In the genomic region with DNA sequence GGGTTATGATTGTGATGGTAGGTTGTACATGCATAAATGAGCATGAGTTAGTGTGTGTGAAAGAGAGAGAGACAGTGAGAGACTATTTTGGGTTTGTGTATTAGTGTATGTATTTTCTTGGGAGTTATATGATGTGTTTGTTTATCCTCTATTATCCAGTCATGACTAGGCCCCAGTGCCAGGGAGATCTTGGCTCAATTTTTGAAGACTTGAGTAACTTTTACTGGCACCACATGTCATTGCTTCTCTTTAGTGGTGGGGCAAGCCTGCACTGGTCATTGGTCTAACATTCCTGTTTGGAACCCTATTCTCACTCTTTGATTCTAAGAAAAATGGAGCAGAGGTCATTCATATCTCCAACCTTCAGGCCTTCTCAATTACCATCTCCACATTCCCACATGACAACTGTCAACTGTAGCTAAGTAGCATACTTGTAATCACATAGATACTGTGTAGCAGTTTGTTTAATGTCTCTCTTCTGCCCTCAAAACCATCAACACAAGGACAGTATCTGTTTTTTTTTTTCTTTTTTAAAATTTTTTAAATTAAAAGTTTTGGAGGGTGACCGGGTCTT, we compare ENCODE assay signal across 28 cellular contexts. TPM values are rescaled to one million over a fixed set of nuclear protein-coding genes. Genes with fewer than 3 reads are reported as not detected.
DNase-seq lines count a peak whose midpoint lies in the region; ATAC-seq and TF ChIP-seq lines count a peak whose summit lies in the region.
"Had no signal": no experiment of that assay in that cellular context is flagged by ENCODE, and none has a peak within 500 bp of the region (broad histone marks: within the 10 kb centered on the region; RNA-seq: fewer than 3 reads in every experiment).

No MANE protein-coding gene starts in this region.

- H3K36me3 ChIP-seq in OCI-LY7 (ENCODE audit: insufficient read depth, low read length), result peaks cover 25% of the 10 kb centered on the region
- no peaks in the 10 kb centered on the region for H3K36me3 ChIP-seq in gastrocnemius medialis
- H3K36me3 ChIP-seq: adrenal gland, HAP-1, Peyer's patch had no signal

- H3K27ac ChIP-seq in OCI-LY7 (ENCODE audit: low read depth, low read length, poor library complexity, severe bottlenecking), result no peak overlapping the region
- H3K27ac ChIP-seq in gastrocnemius medialis, result no peak overlapping the region
- H3K27ac ChIP-seq: adrenal gland, Peyer's patch, sigmoid colon, tibial nerve had no signal

- intact Hi-C loops in OCI-LY7 (cut with micrococcal nuclease; ENCODE audit: unreplicated experiment) (no loop called here), gastrocnemius medialis (cut with DNase I; ENCODE audit: low total_unique reads) (no loop called here)
- intact Hi-C loops in activated T-helper 2 cell treated with anti-CD3 and anti-CD28 coated beads, Interferon-gamma antibody, Interleukin-2, Interleukin-4, amounts not matched to agents 10 μg/mL and 5 μg/mL and 100 μg/mL, durations not matched to agents 14 hours and 24 hours and 36 hours (cut with micrococcal nuclease), result no loop called here

- no peaks in the 10 kb centered on the region for H3K9me3 Mint-ChIP-seq in activated naive CD8-positive, alpha-beta T cell (ENCODE audit: low read depth)
- no peaks in the 10 kb centered on the region for H3K9me3 Mint-ChIP-seq in activated naive CD8-positive, alpha-beta T cell treated with anti-CD3 and anti-CD28 coated beads for 36 hours
- no peaks in the 10 kb centered on the region for H3K9me3 Mint-ChIP-seq in type B pancreatic cell
- H3K9me3 Mint-ChIP-seq in activated T-helper 2 cell treated with anti-CD3 and anti-CD28 coated beads, Interferon-gamma antibody, Interleukin-2, Interleukin-4, amounts not matched to agents 10 μg/mL and 5 μg/mL and 100 μg/mL, durations not matched to agents 14 hours and 24 hours and 36 hours, result no peaks in the 10 kb centered on the region
- H3K9me3 Mint-ChIP-seq: stimulated activated naive CD8-positive, alpha-beta T cell treated with anti-CD3 and anti-CD28 coated beads, Interleukin-15, amount 100 ng/mL, for 72 hours had no signal

- peak overlapping the region; percentile 0 for H3K4me3 Mint-ChIP-seq in activated naive CD8-positive, alpha-beta T cell
- no peak overlapping the region for H3K4me3 Mint-ChIP-seq in activated naive CD8-positive, alpha-beta T cell treated with anti-CD3 and anti-CD28 coated beads for 36 hours
- H3K4me3 Mint-ChIP-seq in type B pancreatic cell, result peak overlapping the region; percentile 0
- no peak overlapping the region for H3K4me3 Mint-ChIP-seq in activated T-helper 2 cell treated with anti-CD3 and anti-CD28 coated beads, Interferon-gamma antibody, Interleukin-2, Interleukin-4, amounts not matched to agents 10 μg/mL and 5 μg/mL and 100 μg/mL, durations not matched to agents 14 hours and 24 hours and 36 hours (ENCODE audit: low read depth)

- no peak for TF ChIP-seq POLR2A in gastrocnemius medialis (IDR thresholded peaks at IDR 0.05)

- POLR2A ChIA-PET in OCI-LY7 (lab: Charles Lee), result no interaction called here

- H3K36me3 Mint-ChIP-seq in activated naive CD8-positive, alpha-beta T cell, result peaks cover 3% of the 10 kb centered on the region
- H3K36me3 Mint-ChIP-seq in activated naive CD8-positive, alpha-beta T cell treated with anti-CD3 and anti-CD28 coated beads for 36 hours, result peaks cover 7% of the 10 kb centered on the region
- H3K36me3 Mint-ChIP-seq in type B pancreatic cell, result peaks cover 4% of the 10 kb centered on the region
- peaks cover 8% of the 10 kb centered on the region for H3K36me3 Mint-ChIP-seq in activated T-helper 2 cell treated with anti-CD3 and anti-CD28 coated beads, Interferon-gamma antibody, Interleukin-2, Interleukin-4, amounts not matched to agents 10 μg/mL and 5 μg/mL and 100 μg/mL, durations not matched to agents 14 hours and 24 hours and 36 hours (ENCODE audit: low read depth)

- no peaks in the 10 kb centered on the region for H3K9me3 ChIP-seq in OCI-LY7 (ENCODE audit: low read length)
- H3K9me3 ChIP-seq in gastrocnemius medialis, result no peaks in the 10 kb centered on the region
- H3K9me3 ChIP-seq: adrenal gland, HAP-1, Peyer's patch, sigmoid colon had no signal

- no peaks in the 10 kb centered on the region for H3K9me2 ChIP-seq in OCI-LY7 (ENCODE audit: insufficient read depth, low read length)

- H3K4me3 ChIP-seq in OCI-LY7 (ENCODE audit: low read depth, low read length, poor library complexity, severe bottlenecking) (peak overlapping the region; percentile 79), epithelial cell of esophagus (ENCODE audit: low read length) (no peak overlapping the region), gastrocnemius medialis (no peak overlapping the region)
- H3K4me3 ChIP-seq: adrenal gland, HAP-1, Peyer's patch, sigmoid colon, tibial nerve had no signal

- in situ Hi-C loops in gastrocnemius medialis (cut with MboI; ENCODE audit: low sequenced_read_pairs in 4 of 4), result no loop called here

- H3K79me2 ChIP-seq in OCI-LY7 (ENCODE audit: insufficient read depth, low read depth, low read length), result peaks cover 6% of the 10 kb centered on the region; the same call in 1 of the 2 replicates

- no peak overlapping the region for H3K27ac Mint-ChIP-seq in activated naive CD8-positive, alpha-beta T cell
- H3K27ac Mint-ChIP-seq in activated naive CD8-positive, alpha-beta T cell treated with anti-CD3 and anti-CD28 coated beads for 36 hours, result no peak overlapping the region
- no peak overlapping the region for H3K27ac Mint-ChIP-seq in type B pancreatic cell
- no peak overlapping the region for H3K27ac Mint-ChIP-seq in activated T-helper 2 cell treated with anti-CD3 and anti-CD28 coated beads, Interferon-gamma antibody, Interleukin-2, Interleukin-4, amounts not matched to agents 10 μg/mL and 5 μg/mL and 100 μg/mL, durations not matched to agents 14 hours and 24 hours and 36 hours
- H3K27ac Mint-ChIP-seq: activated CD4-positive, alpha-beta T cell treated with anti-CD3 and anti-CD28 coated beads for 36 hours; stimulated activated naive CD8-positive, alpha-beta T cell treated with anti-CD3 and anti-CD28 coated beads, Interleukin-15, amount 100 ng/mL, for 72 hours had no signal

- H2AFZ ChIP-seq in OCI-LY7 (ENCODE audit: low read length), result no peak overlapping the region

- DNase-seq in activated naive CD8-positive, alpha-beta T cell treated with anti-CD3 and anti-CD28 coated beads for 36 hours, result no peak
- DNase-seq in OCI-LY7 (ENCODE audit: low spot score) (no peak), epithelial cell of esophagus (ENCODE audit: low read depth) (peak; percentile 41), type B pancreatic cell (ENCODE audit: extremely low spot score, unreplicated experiment) (no peak), gastrocnemius medialis (no peak), amniotic stem cell (lab: John Stamatoyannopoulos, UW) (no peak)
- DNase-seq in activated T-helper 2 cell treated with anti-CD3 and anti-CD28 coated beads, Interferon-gamma antibody, Interleukin-2, Interleukin-4, amounts not matched to agents 10 μg/mL and 5 μg/mL and 100 μg/mL, durations not matched to agents 14 hours and 24 hours and 36 hours (ENCODE audit: low spot score), result no peak
- DNase-seq: activated CD4-positive, alpha-beta T cell treated with anti-CD3 and anti-CD28 coated beads for 36 hours; activated gamma-delta T cell treated with Interleukin-2 at 50 U/mL for 16 hours; adrenal gland; DMS79; effector memory CD4-positive, alpha-beta T cell; IMR-90; islet precursor cell; left ventricle myocardium superior; NCI-H1417 treated with DMSO at 0.1 percent for 48 hours; NCI-H510A; Peyer's patch; stimulated activated naive CD8-positive, alpha-beta T cell treated with anti-CD3 and anti-CD28 coated beads, Interleukin-15, amount 100 ng/mL, for 72 hours had no signal

- peaks cover 16% of the 10 kb centered on the region for H3K4me1 Mint-ChIP-seq in activated naive CD8-positive, alpha-beta T cell (ENCODE audit: low read depth)
- H3K4me1 Mint-ChIP-seq in activated naive CD8-positive, alpha-beta T cell treated with anti-CD3 and anti-CD28 coated beads for 36 hours, result peaks cover 3% of the 10 kb centered on the region
- H3K4me1 Mint-ChIP-seq in type B pancreatic cell (ENCODE audit: unreplicated experiment), result peaks cover 4% of the 10 kb centered on the region
- H3K4me1 Mint-ChIP-seq in activated T-helper 2 cell treated with anti-CD3 and anti-CD28 coated beads, Interferon-gamma antibody, Interleukin-2, Interleukin-4, amounts not matched to agents 10 μg/mL and 5 μg/mL and 100 μg/mL, durations not matched to agents 14 hours and 24 hours and 36 hours (ENCODE audit: low read depth), result peaks cover 4% of the 10 kb centered on the region

- H3K27me3 ChIP-seq in gastrocnemius medialis, result no peaks in the 10 kb centered on the region
- H3K27me3 ChIP-seq: adrenal gland, Peyer's patch, sigmoid colon, tibial nerve had no signal

- no peak for TF ChIP-seq CTCF in OCI-LY7 (conservative IDR thresholded peaks at IDR 0.05; ENCODE audit: low read length)
- no peak for TF ChIP-seq CTCF in epithelial cell of esophagus (IDR thresholded peaks at IDR 0.05; ENCODE audit: insufficient read depth, low read depth, low read length, missing control alignments)
- no peak for TF ChIP-seq CTCF in type B pancreatic cell (conservative IDR thresholded peaks at IDR 0.05)
- TF ChIP-seq CTCF in gastrocnemius medialis (IDR thresholded peaks at IDR 0.05 in 4 of 5, conservative IDR thresholded peaks at IDR 0.05 in 1 of 5), result no peak

- H3K27me3 Mint-ChIP-seq in activated naive CD8-positive, alpha-beta T cell, result peaks cover 5% of the 10 kb centered on the region
- H3K27me3 Mint-ChIP-seq in activated naive CD8-positive, alpha-beta T cell treated with anti-CD3 and anti-CD28 coated beads for 36 hours, result peaks cover 5% of the 10 kb centered on the region
- no peaks in the 10 kb centered on the region for H3K27me3 Mint-ChIP-seq in type B pancreatic cell
- H3K27me3 Mint-ChIP-seq in activated T-helper 2 cell treated with anti-CD3 and anti-CD28 coated beads, Interferon-gamma antibody, Interleukin-2, Interleukin-4, amounts not matched to agents 10 μg/mL and 5 μg/mL and 100 μg/mL, durations not matched to agents 14 hours and 24 hours and 36 hours (ENCODE audit: low read depth), result no peaks in the 10 kb centered on the region
- H3K27me3 Mint-ChIP-seq: stimulated activated naive CD8-positive, alpha-beta T cell treated with anti-CD3 and anti-CD28 coated beads, Interleukin-15, amount 100 ng/mL, for 72 hours had no signal

- CTCF ChIA-PET in OCI-LY7 (lab: Charles Lee; ENCODE audit: unreplicated experiment), result no interaction called here

- TSS peak; percentile 53 for BruUV-seq in OCI-LY7 (replicated peaks; lab: Mats Ljungman, UMichigan)

- H3K4me1 ChIP-seq in OCI-LY7 (ENCODE audit: insufficient read depth, low read length, poor library complexity, severe bottlenecking) (peaks cover 14% of the 10 kb centered on the region), gastrocnemius medialis (peaks cover 6 to 14% of the 10 kb centered on the region in 2 donors)
- H3K4me1 ChIP-seq: adrenal gland, HAP-1 had no signal

- ATAC-seq in gastrocnemius medialis, result no peak
- ATAC-seq: activated CD4-positive, alpha-beta T cell treated with anti-CD3 and anti-CD28 coated beads for 36 hours; esophagus mucosa; GM12878; left ventricle myocardium superior; stimulated activated naive CD8-positive, alpha-beta T cell treated with anti-CD3 and anti-CD28 coated beads, Interleukin-15, amount 100 ng/mL, for 72 hours had no signal

- H4K20me1 ChIP-seq in OCI-LY7 (ENCODE audit: insufficient read depth, low read length), result no peaks in the 10 kb centered on the region

- peak overlapping the region; percentile 67 for H3K4me2 ChIP-seq in OCI-LY7 (ENCODE audit: low read length)

RNA-seq across cellular contexts. Expression of a gene that starts 8.8 kb away (rescaled TPM):
- 1 to 10 TPM; 4.3 to 4.8 TPM for total RNA-seq in activated naive CD8-positive, alpha-beta T cell treated with anti-CD3 and anti-CD28 coated beads for 36 hours
- 22.4 and 23.8 TPM in 2 replicates for total RNA-seq in OCI-LY7 (2014; rRNA removed; shearing (Covaris generic))
- total RNA-seq in OCI-LY7 (2022) (27.8 and 28.3 TPM in 2 replicates), type B pancreatic cell (ENCODE audit: low replicate concordance) (12.2 and 23.1 TPM in 2 replicates), gastrocnemius medialis (1 to 10 TPM; 1.1 to 6.0 (median 3.7) TPM)
- total RNA-seq in activated T-helper 2 cell treated with anti-CD3 and anti-CD28 coated beads, Interferon-gamma antibody, Interleukin-2, Interleukin-4, amounts not matched to agents 10 μg/mL and 5 μg/mL and 100 μg/mL, durations not matched to agents 14 hours and 24 hours and 36 hours, result 10.5 and 13.8 TPM in 2 replicates

RNA-seq across cellular contexts. Expression of a gene that starts 42.5 kb away (rescaled TPM):
- total RNA-seq in activated naive CD8-positive, alpha-beta T cell treated with anti-CD3 and anti-CD28 coated beads for 36 hours, result under 1 TPM in 1 of 2 experiments, not detected in 1; 0.18 TPM
- 0.41 and 1.3 TPM in 2 replicates for total RNA-seq in OCI-LY7 (2014; rRNA removed; shearing (Covaris generic))
- total RNA-seq in OCI-LY7 (2022) (0.48 and 0.87 TPM in 2 replicates), type B pancreatic cell (ENCODE audit: low replicate concordance) (9.9 and 10.7 TPM in 2 replicates), gastrocnemius medialis (1 to 10 TPM in 1 of 4 donors, under 1 TPM in 2, not detected in 1; 0.36 to 1.2 (median 0.55) TPM)
- 0.25 and 0.32 TPM in 2 replicates for total RNA-seq in activated T-helper 2 cell treated with anti-CD3 and anti-CD28 coated beads, Interferon-gamma antibody, Interleukin-2, Interleukin-4, amounts not matched to agents 10 μg/mL and 5 μg/mL and 100 μg/mL, durations not matched to agents 14 hours and 24 hours and 36 hours
- total RNA-seq: A172; M059J; T-helper 1 cell treated with Interleukin-12 subunit alpha and Interleukin-12 subunit beta and Interleukin-4 antibody, amounts not matched to agents 30 ng/mL and 1 ng/mL, for 36 hours had no signal

RNA-seq across cellular contexts. Expression of a gene that starts 58.6 kb away (rescaled TPM):
- total RNA-seq in activated naive CD8-positive, alpha-beta T cell treated with anti-CD3 and anti-CD28 coated beads for 36 hours, result 100 to 1,000 TPM; 224 to 225 TPM
- total RNA-seq in OCI-LY7 (2014; rRNA removed; shearing (Covaris generic)), result 64.3 and 66.9 TPM in 2 replicates
- total RNA-seq in OCI-LY7 (2022) (171 and 176 TPM in 2 replicates), type B pancreatic cell (ENCODE audit: low replicate concordance) (203 and 280 TPM in 2 replicates), gastrocnemius medialis (10 to 100 TPM; 18.8 to 29.8 (median 21.0) TPM)
- 179 and 187 TPM in 2 replicates for total RNA-seq in activated T-helper 2 cell treated with anti-CD3 and anti-CD28 coated beads, Interferon-gamma antibody, Interleukin-2, Interleukin-4, amounts not matched to agents 10 μg/mL and 5 μg/mL and 100 μg/mL, durations not matched to agents 14 hours and 24 hours and 36 hours

Comparison
In these comparisons a context has a peak if more than half of its experiments do, and no peak if none do; other contexts are left out.
1. H3K4me3 Mint-ChIP-seq: peak in activated naive CD8-positive, alpha-beta T cell (single experiment) and type B pancreatic cell (single experiment); none in activated naive CD8-positive, alpha-beta T cell treated with anti-CD3 and anti-CD28 coated beads for 36 hours (single experiment) and activated T-helper 2 cell treated with anti-CD3 and anti-CD28 coated beads, Interferon-gamma antibody, Interleukin-2, Interleukin-4, amounts not matched to agents 10 μg/mL and 5 μg/mL and 100 μg/mL, durations not matched to agents 14 hours and 24 hours and 36 hours (single experiment).